ENCODE assay signal across 9 cellular contexts in the genomic region with DNA sequence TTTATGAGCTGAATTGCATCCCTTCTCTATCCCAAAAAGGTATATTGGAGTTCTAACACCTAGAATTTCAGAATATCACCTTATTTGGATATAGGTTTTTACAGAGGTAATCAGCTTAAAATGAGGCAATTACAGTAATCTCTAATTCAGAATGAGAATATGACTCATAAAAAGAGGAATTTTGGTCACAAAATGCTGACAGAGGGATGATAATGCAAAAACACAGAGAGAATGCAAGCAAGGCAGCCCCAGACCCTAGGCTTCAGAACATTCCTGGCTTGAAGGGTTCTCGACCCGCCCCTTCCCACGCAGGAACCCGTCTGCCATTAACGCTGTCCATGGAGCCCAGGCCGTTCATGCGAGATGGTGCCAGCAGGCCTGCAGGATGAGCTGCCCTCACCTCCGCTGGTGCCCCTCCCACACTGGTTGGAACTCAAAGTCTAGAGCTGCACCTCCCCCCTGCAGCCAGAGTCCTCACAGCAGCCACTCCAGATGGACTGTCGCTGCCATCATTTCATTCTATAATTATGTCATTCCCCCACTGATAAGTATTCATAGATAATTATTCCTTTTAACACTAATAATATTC.
DNase-seq lines count a peak whose midpoint lies in the region; ATAC-seq and TF ChIP-seq lines count a peak whose summit lies in the region.
"Had no signal": no experiment of that assay in that cellular context is flagged by ENCODE, and none has a peak within 500 bp of the region (broad histone marks: within the 10 kb centered on the region; RNA-seq: fewer than 3 reads in every experiment).

No MANE protein-coding gene starts in this region.

- no peaks in the 10 kb centered on the region for H3K36me3 Mint-ChIP-seq in T-helper 2 cell treated with Interferon-gamma antibody and Interleukin-4, amounts not matched to agents 5 μg/mL and 100 μg/mL, for 36 hours (ENCODE audit: low read depth)

- H3K9me3 ChIP-seq in mesenchymal stem cell (ENCODE audit: control insufficient read depth, low read length) = no peaks in the 10 kb centered on the region

- H4K91ac ChIP-seq in mesenchymal stem cell (ENCODE audit: low read length) = no peak overlapping the region

- POLR2A ChIA-PET in GM10248 (lab: Yijun Ruan, JAX) = no interaction called here

- no peak overlapping the region for H2AFZ ChIP-seq in mesenchymal stem cell (ENCODE audit: low read depth, low read length)

- H3K27me3 ChIP-seq in mesenchymal stem cell (ENCODE audit: control insufficient read depth in 1 of 2, insufficient read depth in 1 of 2, low read length in 2 of 2) = no peaks in the 10 kb centered on the region

- no peaks in the 10 kb centered on the region for H3K9me3 Mint-ChIP-seq in T-helper 2 cell treated with Interferon-gamma antibody and Interleukin-4, amounts not matched to agents 5 μg/mL and 100 μg/mL, for 36 hours

- H3K4me3 ChIP-seq in mesenchymal stem cell (ENCODE audit: insufficient read depth in 1 of 2, low read depth in 1 of 2, low read length in 2 of 2) = no peak overlapping the region

- H3K9ac ChIP-seq in mesenchymal stem cell (ENCODE audit: low read length) = no peak overlapping the region

- H3K27me3 Mint-ChIP-seq in T-helper 2 cell treated with Interferon-gamma antibody and Interleukin-4, amounts not matched to agents 5 μg/mL and 100 μg/mL, for 36 hours (ENCODE audit: low read depth) = no peaks in the 10 kb centered on the region

- peak; percentile 92 for ATAC-seq in GM21717 (IDR thresholded peaks at IDR 0.05; ENCODE audit: unreplicated experiment)
- ATAC-seq: PC-3 had no signal

- H3K27ac ChIP-seq in mesenchymal stem cell (ENCODE audit: low read length, poor library complexity, severe bottlenecking) = no peak overlapping the region

- H3K4me2 ChIP-seq in mesenchymal stem cell (ENCODE audit: low read length, poor library complexity, severe bottlenecking) = no peak overlapping the region

- CTCF ChIA-PET in GM10248 (lab: Yijun Ruan, JAX) = interaction anchor here (1.6 kb wide), 1 partner anchor 12 kb away, joined by 5 read pairs; no protein-coding TSS in a partner anchor

- H2BK5ac ChIP-seq in mesenchymal stem cell (ENCODE audit: low read depth, low read length, poor library complexity, severe bottlenecking) = no peak overlapping the region

- H3K4me1 ChIP-seq in mesenchymal stem cell (ENCODE audit: control insufficient read depth, insufficient read depth, low read depth, low read length) = peaks cover 3% of the 10 kb centered on the region

- no peak overlapping the region for H3K4me3 Mint-ChIP-seq in T-helper 2 cell treated with Interferon-gamma antibody and Interleukin-4, amounts not matched to agents 5 μg/mL and 100 μg/mL, for 36 hours

- H3K27ac Mint-ChIP-seq in T-helper 2 cell treated with Interferon-gamma antibody and Interleukin-4, amounts not matched to agents 5 μg/mL and 100 μg/mL, for 36 hours = no peak overlapping the region

- peaks cover 5% of the 10 kb centered on the region for H3K4me1 Mint-ChIP-seq in T-helper 2 cell treated with Interferon-gamma antibody and Interleukin-4, amounts not matched to agents 5 μg/mL and 100 μg/mL, for 36 hours (ENCODE audit: low read depth)

- no peaks in the 10 kb centered on the region for H3K79me1 ChIP-seq in mesenchymal stem cell (replicated peaks; ENCODE audit: low read length, poor library complexity, severe bottlenecking)

- no peak for TF ChIP-seq CTCF in GM10248 (IDR thresholded peaks at IDR 0.05; ENCODE audit: control extremely low read depth, extremely low read depth, low read depth, missing control alignments)

- DNase-seq in GM10248 (ENCODE audit: extremely low spot score) (peak; percentile 4), mesenchymal stem cell (peak; percentile 3), GM03348 (ENCODE audit: low spot score) (no peak), KG1 (lab: John Stamatoyannopoulos, UW) (no peak), GM19240 (ENCODE audit: insufficient read length, low spot score) (no peak), NOMO-1 treated with dmso at 0.1 percent for 144 hours (lab: John Stamatoyannopoulos, UW; ENCODE audit: unreplicated experiment) (no peak)
- DNase-seq in T-helper 2 cell treated with Interferon-gamma antibody and Interleukin-4, amounts not matched to agents 5 μg/mL and 100 μg/mL, for 36 hours (ENCODE audit: low spot score) = peak; percentile 4
- DNase-seq: PC-3 had no signal

- H3K4ac ChIP-seq in mesenchymal stem cell (ENCODE audit: low read depth in 1 of 2, low read length in 2 of 2) = no peak overlapping the region

- H3K23ac ChIP-seq in mesenchymal stem cell (ENCODE audit: low read length in 2 of 2) = no peak overlapping the region

- no peak overlapping the region for H2BK15ac ChIP-seq in mesenchymal stem cell (ENCODE audit: low read depth, poor library complexity, severe bottlenecking)

- H3K14ac ChIP-seq in mesenchymal stem cell (ENCODE audit: low read length in 2 of 2) = no peak overlapping the region

- no peak overlapping the region for H4K8ac ChIP-seq in mesenchymal stem cell (ENCODE audit: low read length)

- H2BK12ac ChIP-seq in mesenchymal stem cell (ENCODE audit: low read length in 2 of 2) = no peak overlapping the region

- no peak overlapping the region for H2BK120ac ChIP-seq in mesenchymal stem cell (ENCODE audit: low read depth, low read length)

- no peak overlapping the region for H2AK5ac ChIP-seq in mesenchymal stem cell (ENCODE audit: low read length, severe bottlenecking)

- WGBS in mesenchymal stem cell = 83% methylated on average over 9 of the region's 9 CpGs

- H3K36me3 ChIP-seq in mesenchymal stem cell (ENCODE audit: control insufficient read depth in 1 of 2, insufficient read depth in 2 of 2, low read depth in 1 of 2, low read length in 2 of 2) = no peaks in the 10 kb centered on the region

- H3K18ac ChIP-seq in mesenchymal stem cell (ENCODE audit: low read depth in 1 of 2, low read length in 2 of 2) = no peak overlapping the region

Comparison
In these comparisons a context has a peak if more than half of its experiments do, and no peak if none do; other contexts are left out.
1. DNase-seq: peak in GM10248 (single experiment), T-helper 2 cell treated with Interferon-gamma antibody and Interleukin-4, amounts not matched to agents 5 μg/mL and 100 μg/mL, for 36 hours (single experiment) and mesenchymal stem cell (single experiment); none in GM03348 (single experiment), KG1 (single experiment), GM19240 (single experiment) and NOMO-1 treated with dmso at 0.1 percent for 144 hours (single experiment).